Comparison of ENCODE assay signal across 1 cellular context in genomic region chr16:21277045-21277926, GRCh38.
A peak's percentile ranks its signal among the peaks of the same experiment; 100 is the strongest.
TF ChIP-seq lines count a peak whose summit lies in the region.

No MANE protein-coding gene starts in this region.

TF ChIP-seq in K562, 482 proteins besides CTCF, POLR2A, EP300 and RAD21 (continued from another document):
- TF ChIP-seq RNF219 (CRISPR knock-in tag; IDR thresholded peaks at IDR 0.05) = no peak
- peak; percentile 12 for TF ChIP-seq ZFP36 (IDR thresholded peaks at IDR 0.05; ENCODE audit: low read depth, low read length, partially characterized antibody)
- no peak for TF ChIP-seq KLF1 (tag; IDR thresholded peaks at IDR 0.05)
- no peak for TF ChIP-seq FOXO4 (CRISPR knock-in tag; IDR thresholded peaks at IDR 0.05)
